ENCODE assay signal across 11 cellular contexts in genomic region chr6:164108869-164109769, GRCh38.
A peak's percentile ranks its signal among the peaks of the same experiment; 100 is the strongest.
DNase-seq lines count a peak whose midpoint lies in the region; ATAC-seq and TF ChIP-seq lines count a peak whose summit lies in the region.
"Had no signal": no experiment of that assay in that cellular context is flagged by ENCODE, and none has a peak within 500 bp of the region (broad histone marks: within the 10 kb centered on the region; RNA-seq: fewer than 3 reads in every experiment).

No MANE protein-coding gene starts in this region.

- CTCF ChIA-PET in HEK293T (lab: Yijun Ruan, JAX) = interaction anchor here (0.5 to 1.2 kb wide), 8 partner anchors 10 to 532 kb away, joined by 3 to 10 read pairs (median 4); no protein-coding TSS in a partner anchor

- no peak for TF ChIP-seq CTCF in spleen (IDR thresholded peaks at IDR 0.05 in 8 of 11, conservative IDR thresholded peaks at IDR 0.05 in 3 of 11)

- H3K9ac ChIP-seq in Karpas-422 (ENCODE audit: low read length) = no peak overlapping the region
- H3K9ac ChIP-seq: KMS-11 had no signal

- POLR2A ChIA-PET in HEK293T (lab: Yijun Ruan, JAX) = no interaction called here

- DNase-seq in T1000 (lab: John Stamatoyannopoulos, UW) (peak; percentile 24), left ventricle myocardium superior (peak; percentile 94), spleen (no peak), HEK293T (ENCODE audit: extremely low spot score) (no peak), Karpas-422 (no peak)
- no peak for DNase-seq in effector CD4-positive, alpha-beta T cell
- DNase-seq: foreskin melanocyte; stimulated activated CD4-positive, alpha-beta T cell treated with anti-CD3 and anti-CD28 coated beads, Interleukin-4, amount 100 ng/mL, for 24 hours had no signal

- WGBS in spleen, 5 donors = 29 to 49% (median 30%) methylated on average over 20 of the region's 20 CpGs

- no peaks in the 10 kb centered on the region for H3K36me3 ChIP-seq in spleen
- H3K36me3 ChIP-seq in Karpas-422 (ENCODE audit: insufficient read depth, low read length) = no peaks in the 10 kb centered on the region

- peaks cover 0 to 21% (median 0%) of the 10 kb centered on the region in 7 donors for H3K27me3 ChIP-seq in spleen (replicated peaks in 1 of 7)
- H3K27me3 ChIP-seq in Karpas-422 (ENCODE audit: low read length) = no peaks in the 10 kb centered on the region

- H3K4me2 ChIP-seq in Karpas-422 (ENCODE audit: low read depth, low read length, poor library complexity, severe bottlenecking) = no peak overlapping the region
- H3K4me2 ChIP-seq: KMS-11 had no signal

- H3K9me2 ChIP-seq in Karpas-422 (replicated peaks; ENCODE audit: insufficient read depth, low read length) = no peaks in the 10 kb centered on the region

- H2AFZ ChIP-seq in Karpas-422 (ENCODE audit: low read length) = no peak overlapping the region

- H3K4me3 ChIP-seq in spleen = peak overlapping the region in 2 of 8 donors; percentile 3 to 18
- H3K4me3 ChIP-seq in Karpas-422 (ENCODE audit: low read length) = no peak overlapping the region

- intact Hi-C loops in left ventricle myocardium superior (cut with micrococcal nuclease) (loop anchor here (5.0 kb wide), 2 partner anchors 147 to 692 kb away; no protein-coding TSS in a partner anchor), spleen (cut with DNase I; ENCODE audit: low total_unique reads) (no loop called here)

- no peak for TF ChIP-seq POLR2A in spleen (IDR thresholded peaks at IDR 0.05)

- no peaks in the 10 kb centered on the region for H3K9me3 ChIP-seq in spleen
- no peaks in the 10 kb centered on the region; the same call in 1 of the 2 replicates for H3K9me3 ChIP-seq in Karpas-422 (ENCODE audit: low read length)

- peaks cover 0 to 18% (median 14%) of the 10 kb centered on the region in 6 donors for H3K4me1 ChIP-seq in spleen
- H3K4me1 ChIP-seq in Karpas-422 (ENCODE audit: low read length) = no peaks in the 10 kb centered on the region

- peak overlapping the region; percentile 6 to 75 (median 57) for H3K27ac ChIP-seq in spleen
- no peak overlapping the region for H3K27ac ChIP-seq in Karpas-422 (ENCODE audit: low read length)
- H3K27ac ChIP-seq: KMS-11 had no signal

- no peaks in the 10 kb centered on the region for H3K79me2 ChIP-seq in Karpas-422 (ENCODE audit: low read length)

- ATAC-seq in HG03060 (IDR thresholded peaks at IDR 0.05; ENCODE audit: low read depth, unreplicated experiment) = peak; percentile 45
- ATAC-seq in left ventricle myocardium superior = peak; percentile 79
- ATAC-seq in SK-N-SH treated with all-trans-retinoic acid at 6 μM for 48 hours = no peak

- no peaks in the 10 kb centered on the region for H4K20me1 ChIP-seq in Karpas-422 (ENCODE audit: insufficient read depth, low read depth, low read length)

TF ChIP-seq in SK-N-SH treated with all-trans-retinoic acid at 6 μM for 48 hours, 23 proteins besides CTCF, POLR2A, EP300 and RAD21:
- TF ChIP-seq ESRRG (CRISPR knock-in tag; IDR thresholded peaks at IDR 0.05) = no peak
- TF ChIP-seq ZC3H10 (CRISPR knock-in tag; IDR thresholded peaks at IDR 0.05) = no peak
- TF ChIP-seq SNAI2 (CRISPR knock-in tag; IDR thresholded peaks at IDR 0.05) = no peak
- TF ChIP-seq ZNF70 (CRISPR knock-in tag; IDR thresholded peaks at IDR 0.05) = no peak
- TF ChIP-seq POU6F1 (CRISPR knock-in tag; IDR thresholded peaks at IDR 0.05; ENCODE audit: borderline replicate concordance, low read depth) = no peak
- TF ChIP-seq, protein P1, sequence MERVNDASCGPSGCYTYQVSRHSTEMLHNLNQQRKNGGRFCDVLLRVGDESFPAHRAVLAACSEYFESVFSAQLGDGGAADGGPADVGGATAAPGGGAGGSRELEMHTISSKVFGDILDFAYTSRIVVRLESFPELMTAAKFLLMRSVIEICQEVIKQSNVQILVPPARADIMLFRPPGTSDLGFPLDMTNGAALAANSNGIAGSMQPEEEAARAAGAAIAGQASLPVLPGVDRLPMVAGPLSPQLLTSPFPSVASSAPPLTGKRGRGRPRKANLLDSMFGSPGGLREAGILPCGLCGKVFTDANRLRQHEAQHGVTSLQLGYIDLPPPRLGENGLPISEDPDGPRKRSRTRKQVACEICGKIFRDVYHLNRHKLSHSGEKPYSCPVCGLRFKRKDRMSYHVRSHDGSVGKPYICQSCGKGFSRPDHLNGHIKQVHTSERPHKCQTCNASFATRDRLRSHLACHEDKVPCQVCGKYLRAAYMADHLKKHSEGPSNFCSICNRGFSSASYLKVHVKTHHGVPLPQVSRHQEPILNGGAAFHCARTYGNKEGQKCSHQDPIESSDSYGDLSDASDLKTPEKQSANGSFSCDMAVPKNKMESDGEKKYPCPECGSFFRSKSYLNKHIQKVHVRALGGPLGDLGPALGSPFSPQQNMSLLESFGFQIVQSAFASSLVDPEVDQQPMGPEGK (CRISPR knock-in tag; IDR thresholded peaks at IDR 0.05; ENCODE audit: borderline replicate concordance) = no peak
- no peak for TF ChIP-seq TOX (CRISPR knock-in tag; IDR thresholded peaks at IDR 0.05; ENCODE audit: borderline replicate concordance)
- no peak for TF ChIP-seq ZFP3 (CRISPR knock-in tag; IDR thresholded peaks at IDR 0.05)
- no peak for TF ChIP-seq RARB (CRISPR knock-in tag; IDR thresholded peaks at IDR 0.05)
- TF ChIP-seq ISL1 (CRISPR knock-in tag; IDR thresholded peaks at IDR 0.05) = no peak
- TF ChIP-seq TCF4 (CRISPR knock-in tag; IDR thresholded peaks at IDR 0.05; ENCODE audit: borderline replicate concordance) = no peak
- no peak for TF ChIP-seq ZFP30 (CRISPR knock-in tag; IDR thresholded peaks at IDR 0.05)
TF ChIP-seq in SK-N-SH treated with all-trans-retinoic acid at 6 μM for 48 hours: peak in this region for 0.

TF ChIP-seq in HEK293T, 16 proteins besides CTCF, POLR2A, EP300 and RAD21:
- no peak for TF ChIP-seq FOXA1 (IDR thresholded peaks at IDR 0.05)
- TF ChIP-seq L3MBTL2 (conservative IDR thresholded peaks at IDR 0.05) = no peak
- no peak for TF ChIP-seq ZNF384 (IDR thresholded peaks at IDR 0.05)
- TF ChIP-seq SUZ12 (IDR thresholded peaks at IDR 0.05) = no peak
- TF ChIP-seq ELF4 (IDR thresholded peaks at IDR 0.05) = no peak
- TF ChIP-seq PKNOX1 (IDR thresholded peaks at IDR 0.05) = no peak
- TF ChIP-seq FOXM1 (IDR thresholded peaks at IDR 0.05; ENCODE audit: borderline replicate concordance) = no peak
- no peak for TF ChIP-seq BHLHE40 (IDR thresholded peaks at IDR 0.05; ENCODE audit: borderline replicate concordance)
- no peak for TF ChIP-seq FOXK2 (IDR thresholded peaks at IDR 0.05)
- TF ChIP-seq NFRKB (IDR thresholded peaks at IDR 0.05) = no peak
- no peak for TF ChIP-seq TARDBP (IDR thresholded peaks at IDR 0.05)
- no peak for TF ChIP-seq LEF1 (IDR thresholded peaks at IDR 0.05; ENCODE audit: borderline replicate concordance)
- TF ChIP-seq SP1 (IDR thresholded peaks at IDR 0.05) = no peak
- TF ChIP-seq HDGF (IDR thresholded peaks at IDR 0.05; ENCODE audit: borderline replicate concordance) = no peak
- TF ChIP-seq CTBP1 (IDR thresholded peaks at IDR 0.05; ENCODE audit: borderline replicate concordance) = no peak
- no peak for TF ChIP-seq ARNT (IDR thresholded peaks at IDR 0.05)

Comparison
In these comparisons a context has a peak if more than half of its experiments do, and no peak if none do; other contexts are left out.
1. DNase-seq: peak in T1000 (single experiment) and left ventricle myocardium superior (single experiment); none in spleen (single experiment), HEK293T (single experiment), Karpas-422 (single experiment) and effector CD4-positive, alpha-beta T cell (single experiment).